1 cellular context compared by ENCODE assay signal in the genomic region with DNA sequence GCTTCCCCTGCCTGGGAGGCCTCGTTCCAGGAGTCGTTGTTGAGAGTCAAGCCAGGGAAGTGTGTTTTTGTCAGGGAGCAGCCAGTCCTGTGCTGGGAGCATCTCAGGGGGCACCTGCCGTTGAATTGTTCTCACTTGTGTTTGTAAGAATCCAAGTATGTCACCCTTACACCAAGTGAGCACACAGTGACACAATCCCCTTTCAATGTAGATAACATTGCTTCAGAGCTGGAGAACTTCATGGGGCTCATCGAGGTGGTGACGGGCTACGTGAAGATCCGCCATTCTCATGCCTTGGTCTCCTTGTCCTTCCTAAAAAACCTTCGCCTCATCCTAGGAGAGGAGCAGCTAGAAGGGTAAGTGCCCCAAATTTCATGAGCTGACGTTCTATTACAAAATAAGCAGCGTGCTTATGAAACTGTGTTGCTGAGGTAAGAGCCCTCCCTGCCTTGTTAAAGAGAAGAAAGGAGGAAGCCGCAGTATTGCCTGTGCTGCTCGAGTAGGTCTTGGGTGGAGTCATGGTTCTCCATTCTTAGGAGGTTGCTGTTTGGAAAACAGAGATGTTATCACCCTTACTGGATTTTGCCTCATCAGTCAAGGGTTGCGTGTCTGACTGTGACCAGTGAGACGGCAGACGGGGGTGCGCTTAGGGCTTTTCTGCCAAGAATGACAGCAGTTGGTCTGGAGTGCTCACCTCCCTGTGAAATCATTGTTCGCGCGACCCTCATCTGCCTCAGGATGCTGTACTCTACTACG.
TF ChIP-seq lines count a peak whose summit lies in the region.

No MANE protein-coding gene starts in this region.

TF ChIP-seq in K562, 482 proteins besides CTCF, POLR2A, EP300 and RAD21 (continued from another document and continues in another):
- TF ChIP-seq, protein P1, sequence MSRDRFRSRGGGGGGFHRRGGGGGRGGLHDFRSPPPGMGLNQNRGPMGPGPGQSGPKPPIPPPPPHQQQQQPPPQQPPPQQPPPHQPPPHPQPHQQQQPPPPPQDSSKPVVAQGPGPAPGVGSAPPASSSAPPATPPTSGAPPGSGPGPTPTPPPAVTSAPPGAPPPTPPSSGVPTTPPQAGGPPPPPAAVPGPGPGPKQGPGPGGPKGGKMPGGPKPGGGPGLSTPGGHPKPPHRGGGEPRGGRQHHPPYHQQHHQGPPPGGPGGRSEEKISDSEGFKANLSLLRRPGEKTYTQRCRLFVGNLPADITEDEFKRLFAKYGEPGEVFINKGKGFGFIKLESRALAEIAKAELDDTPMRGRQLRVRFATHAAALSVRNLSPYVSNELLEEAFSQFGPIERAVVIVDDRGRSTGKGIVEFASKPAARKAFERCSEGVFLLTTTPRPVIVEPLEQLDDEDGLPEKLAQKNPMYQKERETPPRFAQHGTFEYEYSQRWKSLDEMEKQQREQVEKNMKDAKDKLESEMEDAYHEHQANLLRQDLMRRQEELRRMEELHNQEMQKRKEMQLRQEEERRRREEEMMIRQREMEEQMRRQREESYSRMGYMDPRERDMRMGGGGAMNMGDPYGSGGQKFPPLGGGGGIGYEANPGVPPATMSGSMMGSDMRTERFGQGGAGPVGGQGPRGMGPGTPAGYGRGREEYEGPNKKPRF (IDR thresholded peaks at IDR 0.05; ENCODE audit: low read depth, low read length), result no peak
- TF ChIP-seq KDM4B (IDR thresholded peaks at IDR 0.05; ENCODE audit: borderline replicate concordance in 2 of 2, low read depth in 1 of 2) (no peak), SIN3A (IDR thresholded peaks at IDR 0.05; ENCODE audit: borderline replicate concordance in 2 of 2, control insufficient read depth in 1 of 2, low read depth in 2 of 2, low read length in 2 of 2) (no peak), FOXP1 (CRISPR knock-in tag; IDR thresholded peaks at IDR 0.05) (no peak), KAT8 (IDR thresholded peaks at IDR 0.05; ENCODE audit: low read depth) (no peak), SIRT6 (IDR thresholded peaks at IDR 0.05; ENCODE audit: low read depth, low read length) (no peak), KLF16 (IDR thresholded peaks at IDR 0.05) (no peak), SRF (CRISPR knock-in tag; IDR thresholded peaks at IDR 0.05) (no peak), ESRRB (CRISPR knock-in tag; IDR thresholded peaks at IDR 0.05; ENCODE audit: borderline replicate concordance) (no peak), ZBTB1 (CRISPR knock-in tag; IDR thresholded peaks at IDR 0.05; ENCODE audit: borderline replicate concordance, low read depth) (no peak), SREBF1 (IDR thresholded peaks at IDR 0.05; ENCODE audit: borderline replicate concordance, low read depth, low read length) (no peak), ZNF239 (CRISPR knock-in tag; IDR thresholded peaks at IDR 0.05) (no peak), SIN3B (IDR thresholded peaks at IDR 0.05; ENCODE audit: low read depth) (no peak), SRSF3 (IDR thresholded peaks at IDR 0.05; ENCODE audit: insufficient read depth, low read length) (no peak), ATF1 (CRISPR knock-in tag; IDR thresholded peaks at IDR 0.05) (no peak), ATF1 (tag; IDR thresholded peaks at IDR 0.05) (no peak; the same call in 1 of the 2 replicates), CTBP1 (IDR thresholded peaks at IDR 0.05; ENCODE audit: borderline replicate concordance) (peak; percentile 52), BRCA1 (IDR thresholded peaks at IDR 0.05) (no peak), BRCA1 (CRISPR knock-in tag; IDR thresholded peaks at IDR 0.05) (no peak), MCM3 (IDR thresholded peaks at IDR 0.05) (no peak), ETV5 (CRISPR knock-in tag; IDR thresholded peaks at IDR 0.05; ENCODE audit: low read depth) (no peak), ZNF143 (CRISPR knock-in tag; IDR thresholded peaks at IDR 0.05) (no peak)
- TF ChIP-seq, protein P2, sequence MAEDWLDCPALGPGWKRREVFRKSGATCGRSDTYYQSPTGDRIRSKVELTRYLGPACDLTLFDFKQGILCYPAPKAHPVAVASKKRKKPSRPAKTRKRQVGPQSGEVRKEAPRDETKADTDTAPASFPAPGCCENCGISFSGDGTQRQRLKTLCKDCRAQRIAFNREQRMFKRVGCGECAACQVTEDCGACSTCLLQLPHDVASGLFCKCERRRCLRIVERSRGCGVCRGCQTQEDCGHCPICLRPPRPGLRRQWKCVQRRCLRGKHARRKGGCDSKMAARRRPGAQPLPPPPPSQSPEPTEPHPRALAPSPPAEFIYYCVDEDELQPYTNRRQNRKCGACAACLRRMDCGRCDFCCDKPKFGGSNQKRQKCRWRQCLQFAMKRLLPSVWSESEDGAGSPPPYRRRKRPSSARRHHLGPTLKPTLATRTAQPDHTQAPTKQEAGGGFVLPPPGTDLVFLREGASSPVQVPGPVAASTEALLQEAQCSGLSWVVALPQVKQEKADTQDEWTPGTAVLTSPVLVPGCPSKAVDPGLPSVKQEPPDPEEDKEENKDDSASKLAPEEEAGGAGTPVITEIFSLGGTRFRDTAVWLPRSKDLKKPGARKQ (CRISPR knock-in tag; IDR thresholded peaks at IDR 0.05), result no peak
- TF ChIP-seq, protein P3, sequence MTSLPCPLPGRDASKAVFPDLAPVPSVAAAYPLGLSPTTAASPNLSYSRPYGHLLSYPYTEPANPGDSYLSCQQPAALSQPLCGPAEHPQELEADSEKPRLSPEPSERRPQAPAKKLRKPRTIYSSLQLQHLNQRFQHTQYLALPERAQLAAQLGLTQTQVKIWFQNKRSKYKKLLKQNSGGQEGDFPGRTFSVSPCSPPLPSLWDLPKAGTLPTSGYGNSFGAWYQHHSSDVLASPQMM (CRISPR knock-in tag; IDR thresholded peaks at IDR 0.05), result no peak
- TF ChIP-seq, protein P4, sequence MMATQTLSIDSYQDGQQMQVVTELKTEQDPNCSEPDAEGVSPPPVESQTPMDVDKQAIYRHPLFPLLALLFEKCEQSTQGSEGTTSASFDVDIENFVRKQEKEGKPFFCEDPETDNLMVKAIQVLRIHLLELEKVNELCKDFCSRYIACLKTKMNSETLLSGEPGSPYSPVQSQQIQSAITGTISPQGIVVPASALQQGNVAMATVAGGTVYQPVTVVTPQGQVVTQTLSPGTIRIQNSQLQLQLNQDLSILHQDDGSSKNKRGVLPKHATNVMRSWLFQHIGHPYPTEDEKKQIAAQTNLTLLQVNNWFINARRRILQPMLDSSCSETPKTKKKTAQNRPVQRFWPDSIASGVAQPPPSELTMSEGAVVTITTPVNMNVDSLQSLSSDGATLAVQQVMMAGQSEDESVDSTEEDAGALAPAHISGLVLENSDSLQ (IDR thresholded peaks at IDR 0.05), result peak; percentile 42; the same call in 1 of the 2 replicates
- TF ChIP-seq, protein P5, sequence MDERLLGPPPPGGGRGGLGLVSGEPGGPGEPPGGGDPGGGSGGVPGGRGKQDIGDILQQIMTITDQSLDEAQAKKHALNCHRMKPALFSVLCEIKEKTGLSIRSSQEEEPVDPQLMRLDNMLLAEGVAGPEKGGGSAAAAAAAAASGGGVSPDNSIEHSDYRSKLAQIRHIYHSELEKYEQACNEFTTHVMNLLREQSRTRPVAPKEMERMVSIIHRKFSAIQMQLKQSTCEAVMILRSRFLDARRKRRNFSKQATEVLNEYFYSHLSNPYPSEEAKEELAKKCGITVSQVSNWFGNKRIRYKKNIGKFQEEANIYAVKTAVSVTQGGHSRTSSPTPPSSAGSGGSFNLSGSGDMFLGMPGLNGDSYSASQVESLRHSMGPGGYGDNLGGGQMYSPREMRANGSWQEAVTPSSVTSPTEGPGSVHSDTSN (CRISPR knock-in tag; IDR thresholded peaks at IDR 0.05; ENCODE audit: low read depth), result no peak
- TF ChIP-seq, protein P5 (tag; conservative IDR thresholded peaks at IDR 0.05; ENCODE audit: low read depth), result 0 out of 2 replicates have a peak, but pooled peaks have one; percentile 38
- TF ChIP-seq, protein P6, sequence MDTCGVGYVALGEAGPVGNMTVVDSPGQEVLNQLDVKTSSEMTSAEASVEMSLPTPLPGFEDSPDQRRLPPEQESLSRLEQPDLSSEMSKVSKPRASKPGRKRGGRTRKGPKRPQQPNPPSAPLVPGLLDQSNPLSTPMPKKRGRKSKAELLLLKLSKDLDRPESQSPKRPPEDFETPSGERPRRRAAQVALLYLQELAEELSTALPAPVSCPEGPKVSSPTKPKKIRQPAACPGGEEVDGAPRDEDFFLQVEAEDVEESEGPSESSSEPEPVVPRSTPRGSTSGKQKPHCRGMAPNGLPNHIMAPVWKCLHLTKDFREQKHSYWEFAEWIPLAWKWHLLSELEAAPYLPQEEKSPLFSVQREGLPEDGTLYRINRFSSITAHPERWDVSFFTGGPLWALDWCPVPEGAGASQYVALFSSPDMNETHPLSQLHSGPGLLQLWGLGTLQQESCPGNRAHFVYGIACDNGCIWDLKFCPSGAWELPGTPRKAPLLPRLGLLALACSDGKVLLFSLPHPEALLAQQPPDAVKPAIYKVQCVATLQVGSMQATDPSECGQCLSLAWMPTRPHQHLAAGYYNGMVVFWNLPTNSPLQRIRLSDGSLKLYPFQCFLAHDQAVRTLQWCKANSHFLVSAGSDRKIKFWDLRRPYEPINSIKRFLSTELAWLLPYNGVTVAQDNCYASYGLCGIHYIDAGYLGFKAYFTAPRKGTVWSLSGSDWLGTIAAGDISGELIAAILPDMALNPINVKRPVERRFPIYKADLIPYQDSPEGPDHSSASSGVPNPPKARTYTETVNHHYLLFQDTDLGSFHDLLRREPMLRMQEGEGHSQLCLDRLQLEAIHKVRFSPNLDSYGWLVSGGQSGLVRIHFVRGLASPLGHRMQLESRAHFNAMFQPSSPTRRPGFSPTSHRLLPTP (IDR thresholded peaks at IDR 0.05; ENCODE audit: borderline replicate concordance, extremely low read depth, insufficient read length), result no peak
- TF ChIP-seq, protein P7, sequence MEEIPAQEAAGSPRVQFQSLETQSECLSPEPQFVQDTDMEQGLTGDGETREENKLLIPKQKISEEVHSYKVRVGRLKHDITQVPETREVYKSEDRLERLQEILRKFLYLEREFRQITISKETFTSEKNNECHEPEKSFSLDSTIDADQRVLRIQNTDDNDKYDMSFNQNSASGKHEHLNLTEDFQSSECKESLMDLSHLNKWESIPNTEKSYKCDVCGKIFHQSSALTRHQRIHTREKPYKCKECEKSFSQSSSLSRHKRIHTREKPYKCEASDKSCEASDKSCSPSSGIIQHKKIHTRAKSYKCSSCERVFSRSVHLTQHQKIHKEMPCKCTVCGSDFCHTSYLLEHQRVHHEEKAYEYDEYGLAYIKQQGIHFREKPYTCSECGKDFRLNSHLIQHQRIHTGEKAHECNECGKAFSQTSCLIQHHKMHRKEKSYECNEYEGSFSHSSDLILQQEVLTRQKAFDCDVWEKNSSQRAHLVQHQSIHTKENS (CRISPR knock-in tag; IDR thresholded peaks at IDR 0.05), result no peak
- TF ChIP-seq, protein P8, sequence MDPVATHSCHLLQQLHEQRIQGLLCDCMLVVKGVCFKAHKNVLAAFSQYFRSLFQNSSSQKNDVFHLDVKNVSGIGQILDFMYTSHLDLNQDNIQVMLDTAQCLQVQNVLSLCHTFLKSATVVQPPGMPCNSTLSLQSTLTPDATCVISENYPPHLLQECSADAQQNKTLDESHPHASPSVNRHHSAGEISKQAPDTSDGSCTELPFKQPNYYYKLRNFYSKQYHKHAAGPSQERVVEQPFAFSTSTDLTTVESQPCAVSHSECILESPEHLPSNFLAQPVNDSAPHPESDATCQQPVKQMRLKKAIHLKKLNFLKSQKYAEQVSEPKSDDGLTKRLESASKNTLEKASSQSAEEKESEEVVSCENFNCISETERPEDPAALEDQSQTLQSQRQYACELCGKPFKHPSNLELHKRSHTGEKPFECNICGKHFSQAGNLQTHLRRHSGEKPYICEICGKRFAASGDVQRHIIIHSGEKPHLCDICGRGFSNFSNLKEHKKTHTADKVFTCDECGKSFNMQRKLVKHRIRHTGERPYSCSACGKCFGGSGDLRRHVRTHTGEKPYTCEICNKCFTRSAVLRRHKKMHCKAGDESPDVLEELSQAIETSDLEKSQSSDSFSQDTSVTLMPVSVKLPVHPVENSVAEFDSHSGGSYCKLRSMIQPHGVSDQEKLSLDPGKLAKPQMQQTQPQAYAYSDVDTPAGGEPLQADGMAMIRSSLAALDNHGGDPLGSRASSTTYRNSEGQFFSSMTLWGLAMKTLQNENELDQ (CRISPR knock-in tag; IDR thresholded peaks at IDR 0.05; ENCODE audit: borderline replicate concordance), result no peak
- TF ChIP-seq, protein P9, sequence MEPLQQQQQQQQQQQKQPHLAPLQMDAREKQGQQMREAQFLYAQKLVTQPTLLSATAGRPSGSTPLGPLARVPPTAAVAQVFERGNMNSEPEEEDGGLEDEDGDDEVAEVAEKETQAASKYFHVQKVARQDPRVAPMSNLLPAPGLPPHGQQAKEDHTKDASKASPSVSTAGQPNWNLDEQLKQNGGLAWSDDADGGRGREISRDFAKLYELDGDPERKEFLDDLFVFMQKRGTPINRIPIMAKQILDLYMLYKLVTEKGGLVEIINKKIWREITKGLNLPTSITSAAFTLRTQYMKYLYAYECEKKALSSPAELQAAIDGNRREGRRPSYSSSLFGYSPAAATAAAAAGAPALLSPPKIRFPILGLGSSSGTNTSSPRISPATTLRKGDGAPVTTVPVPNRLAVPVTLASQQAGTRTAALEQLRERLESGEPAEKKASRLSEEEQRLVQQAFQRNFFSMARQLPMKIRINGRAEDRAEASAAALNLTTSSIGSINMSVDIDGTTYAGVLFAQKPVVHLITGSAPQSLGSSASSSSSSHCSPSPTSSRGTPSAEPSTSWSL (CRISPR knock-in tag; IDR thresholded peaks at IDR 0.05; ENCODE audit: borderline replicate concordance), result no peak
